10 cellular contexts compared by ENCODE assay signal in the genomic region with DNA sequence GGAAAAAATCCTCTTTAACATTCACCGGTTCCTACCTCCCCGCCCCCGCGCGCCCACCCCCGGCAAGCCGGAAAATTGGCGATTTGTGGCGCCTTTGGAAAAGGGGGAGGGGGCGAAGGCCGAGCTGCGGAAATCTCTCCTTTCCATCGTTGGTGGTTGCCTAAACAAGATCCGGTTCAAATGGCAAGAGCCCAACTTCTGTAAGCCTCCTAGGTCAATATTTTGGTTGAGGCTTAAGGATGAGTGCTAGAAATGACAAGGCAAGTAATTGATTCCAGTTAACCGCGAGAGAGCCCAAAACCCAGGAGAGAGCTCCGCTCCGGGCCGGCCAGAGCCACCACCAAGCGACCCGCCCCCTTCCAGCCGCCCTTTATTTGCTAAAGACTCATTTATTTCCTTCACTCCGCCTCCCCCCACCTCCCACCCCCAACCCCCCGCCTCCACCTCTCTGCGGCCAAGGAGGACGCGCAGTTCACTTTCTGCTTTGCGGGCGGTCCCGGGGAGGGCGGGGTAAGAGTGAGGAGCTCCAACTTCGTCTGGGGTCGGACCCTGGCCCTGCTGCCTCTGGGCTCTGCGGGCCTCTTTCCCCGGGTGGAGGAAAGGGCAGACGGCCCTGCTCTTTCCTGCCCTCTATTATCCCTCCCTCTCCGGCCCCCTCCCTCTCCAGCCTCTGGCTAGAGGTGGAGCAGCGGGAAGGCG.
DNase-seq lines count a peak whose midpoint lies in the region; ATAC-seq and TF ChIP-seq lines count a peak whose summit lies in the region.
"Had no signal": no experiment of that assay in that cellular context is flagged by ENCODE, and none has a peak within 500 bp of the region (broad histone marks: within the 10 kb centered on the region; RNA-seq: fewer than 3 reads in every experiment).

No MANE protein-coding gene starts in this region.

- CTCF ChIA-PET in GM10248 (lab: Yijun Ruan, JAX) = interaction anchor here (1.8 kb wide), 1 partner anchor 279 kb away, joined by 6 read pairs; no protein-coding TSS in a partner anchor

- peak overlapping the region; percentile 55 for H3K27ac ChIP-seq in angular gyrus (ENCODE audit: low read depth, low read length)

- TF ChIP-seq CTCF in GM10248 (IDR thresholded peaks at IDR 0.05; ENCODE audit: control extremely low read depth, extremely low read depth, low read depth, missing control alignments) = no peak

- POLR2A ChIA-PET in GM10248 (lab: Yijun Ruan, JAX) = no interaction called here

- ATAC-seq in GM19351 (IDR thresholded peaks at IDR 0.05; ENCODE audit: unreplicated experiment) = no peak
- no peak for ATAC-seq in HG03460 (IDR thresholded peaks at IDR 0.05; ENCODE audit: unreplicated experiment)
- no peak for ATAC-seq in GM21529 (IDR thresholded peaks at IDR 0.05; ENCODE audit: unreplicated experiment)

- DNase-seq in AG08396 (ENCODE audit: low spot score) (peak; percentile 22), GM10248 (ENCODE audit: extremely low spot score) (peak; percentile 35), midbrain (lab: John Stamatoyannopoulos, UW) (peak; percentile 55), NCI-H1436 (lab: John Stamatoyannopoulos, UW) (no peak)
- DNase-seq: NCI-H1092, SHP77 treated with DMSO at 0.1 percent for 48 hours had no signal
